ENCODE assay signal across 11 cellular contexts in the genomic region with DNA sequence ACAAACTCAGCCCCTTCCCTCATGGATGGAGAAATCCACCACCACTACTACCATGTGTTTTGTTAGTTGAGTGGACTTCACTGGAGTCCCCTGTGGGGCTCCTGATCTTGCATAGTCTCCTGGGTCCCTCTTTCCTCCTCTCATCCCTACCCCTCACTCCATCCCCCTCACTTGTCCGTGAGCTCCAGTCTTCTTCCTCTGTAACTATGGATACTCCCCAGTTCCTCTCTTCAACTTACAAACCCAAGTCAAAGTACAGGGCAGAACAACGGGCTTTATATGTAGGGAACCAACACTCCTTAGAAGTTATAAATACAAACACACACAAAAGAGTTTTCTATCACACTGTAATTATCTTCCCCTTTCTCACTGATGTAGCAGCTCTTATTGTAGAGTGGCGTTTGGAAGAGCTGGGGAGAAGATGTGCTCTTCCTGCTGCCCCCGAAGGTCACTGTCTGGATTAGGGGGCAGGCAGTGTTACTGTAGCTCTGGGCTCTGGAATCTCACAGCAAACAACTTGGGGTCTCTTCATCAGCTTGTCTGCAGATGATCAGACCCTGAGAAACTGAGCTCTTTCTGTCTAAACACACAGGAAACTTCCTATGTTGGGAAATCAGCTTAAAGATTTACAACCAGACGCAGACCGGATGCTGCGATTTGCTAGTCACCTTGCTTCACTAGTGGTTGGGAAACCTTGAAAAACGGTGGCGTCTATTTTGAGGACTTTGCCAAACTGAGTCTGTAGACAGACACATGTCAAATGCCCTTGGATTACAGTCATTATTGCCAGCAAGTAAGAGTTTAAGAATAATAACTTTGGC. TPM values are rescaled to one million over a fixed set of nuclear protein-coding genes. Genes with fewer than 3 reads are reported as not detected.
DNase-seq lines count a peak whose midpoint lies in the region; ATAC-seq and TF ChIP-seq lines count a peak whose summit lies in the region.
"Had no signal": no experiment of that assay in that cellular context is flagged by ENCODE, and none has a peak within 500 bp of the region (broad histone marks: within the 10 kb centered on the region; RNA-seq: fewer than 3 reads in every experiment).

No MANE protein-coding gene starts in this region.

- peak overlapping the region; percentile 9 for H3K27ac Mint-ChIP-seq in activated naive CD4-positive, alpha-beta T cell treated with anti-CD3 and anti-CD28 coated beads, Interleukin-2, amount 10 ng/mL, durations not matched to agents 7 days and 5 days
- peak overlapping the region in 1 of 2 donors; percentile 84 for H3K27ac Mint-ChIP-seq in effector memory CD8-positive, alpha-beta T cell

- no peaks in the 10 kb centered on the region for H3K4me1 ChIP-seq in transverse colon

- H3K27me3 ChIP-seq in transverse colon = no peaks in the 10 kb centered on the region

- H3K36me3 Mint-ChIP-seq in activated naive CD4-positive, alpha-beta T cell treated with anti-CD3 and anti-CD28 coated beads, Interleukin-2, amount 10 ng/mL, durations not matched to agents 7 days and 5 days = peaks cover 32% of the 10 kb centered on the region
- peaks cover 11% of the 10 kb centered on the region for H3K36me3 Mint-ChIP-seq in effector memory CD8-positive, alpha-beta T cell (ENCODE audit: insufficient read depth)

- in situ Hi-C loops in transverse colon (cut with MboI; ENCODE audit: low pct_ligation_motif_present in 1 of 4, low pct_unique_long_range_greater_than_20kb in 1 of 4, low sequenced_read_pairs in 3 of 4) = no loop called here

- H3K9me3 ChIP-seq in transverse colon = no peaks in the 10 kb centered on the region
- H3K9me3 ChIP-seq: esophagus muscularis mucosa had no signal

- H3K36me3 ChIP-seq in transverse colon = no peaks in the 10 kb centered on the region
- H3K36me3 ChIP-seq: esophagus muscularis mucosa had no signal

- no peaks in the 10 kb centered on the region for H3K9me3 Mint-ChIP-seq in activated naive CD4-positive, alpha-beta T cell treated with anti-CD3 and anti-CD28 coated beads, Interleukin-2, amount 10 ng/mL, durations not matched to agents 7 days and 5 days
- no peaks in the 10 kb centered on the region for H3K9me3 Mint-ChIP-seq in effector memory CD8-positive, alpha-beta T cell

- TF ChIP-seq POLR2A in transverse colon (IDR thresholded peaks at IDR 0.05) = no peak

- peak; percentile 29 for ATAC-seq in effector memory CD8-positive, alpha-beta T cell (replicated peaks)
- ATAC-seq in GM19455 (IDR thresholded peaks at IDR 0.05; ENCODE audit: unreplicated experiment) = no peak

- intact Hi-C loops in transverse colon (cut with DNase I; ENCODE audit: low total_unique reads) = no loop called here

- CTCF ChIA-PET in activated naive CD4-positive, alpha-beta T cell treated with anti-CD3 and anti-CD28 coated beads, Interleukin-2, amount 10 ng/mL, durations not matched to agents 7 days and 5 days (lab: Charles Lee) = interaction anchor here (0.5 to 1.4 kb wide), 5 partner anchors 9 to 143 kb away, joined by 3 read pairs; no protein-coding TSS in a partner anchor

- no peak overlapping the region for H3K4me3 ChIP-seq in transverse colon
- H3K4me3 ChIP-seq: esophagus muscularis mucosa, SK-N-MC had no signal

- TF ChIP-seq CTCF in transverse colon (IDR thresholded peaks at IDR 0.05) = no peak

- peak overlapping the region in 3 of 4 donors; percentile 5 to 32 (median 21) for H3K27ac ChIP-seq in transverse colon
- H3K27ac ChIP-seq: esophagus muscularis mucosa, SK-N-MC had no signal

- DNase-seq in activated naive CD4-positive, alpha-beta T cell treated with anti-CD3 and anti-CD28 coated beads, Interleukin-2, amount 10 ng/mL, durations not matched to agents 7 days and 5 days = peak; percentile 40
- no peak for DNase-seq in activated naive CD4-positive, alpha-beta T cell treated with anti-CD3 and anti-CD28 coated beads, Interleukin-2, amount 50 U/mL, for 16 hours
- peak; percentile 93 for DNase-seq in NOMO-1 treated with dmso at 0.1 percent for 144 hours (lab: John Stamatoyannopoulos, UW; ENCODE audit: unreplicated experiment)
- DNase-seq in effector memory CD8-positive, alpha-beta T cell = no peak
- no peak for DNase-seq in transverse colon
- no peak for DNase-seq in NCI-H226
- DNase-seq in islet precursor cell = no peak
- DNase-seq: NCI-H1694 treated with DMSO at 0.1 percent for 48 hours had no signal

- H3K4me3 Mint-ChIP-seq in activated naive CD4-positive, alpha-beta T cell treated with anti-CD3 and anti-CD28 coated beads, Interleukin-2, amount 10 ng/mL, durations not matched to agents 7 days and 5 days = no peak overlapping the region
- no peak overlapping the region for H3K4me3 Mint-ChIP-seq in effector memory CD8-positive, alpha-beta T cell

- WGBS in transverse colon (ENCODE audit: low coverage in 1 of 2), 2 donors = 73 to 78% methylated on average over 5 to 9 of the region's 9 CpGs

- H3K27me3 Mint-ChIP-seq in activated naive CD4-positive, alpha-beta T cell treated with anti-CD3 and anti-CD28 coated beads, Interleukin-2, amount 10 ng/mL, durations not matched to agents 7 days and 5 days = no peaks in the 10 kb centered on the region
- H3K27me3 Mint-ChIP-seq in effector memory CD8-positive, alpha-beta T cell = no peaks in the 10 kb centered on the region

- peaks cover 19% of the 10 kb centered on the region for H3K4me1 Mint-ChIP-seq in activated naive CD4-positive, alpha-beta T cell treated with anti-CD3 and anti-CD28 coated beads, Interleukin-2, amount 10 ng/mL, durations not matched to agents 7 days and 5 days
- peaks cover 28 to 30% of the 10 kb centered on the region in 2 donors for H3K4me1 Mint-ChIP-seq in effector memory CD8-positive, alpha-beta T cell (ENCODE audit: low read depth in 2 of 2)

- no peak for TF ChIP-seq EP300 in transverse colon (IDR thresholded peaks at IDR 0.05; ENCODE audit: low read depth)

RNA-seq across cellular contexts. Expression of a gene that starts 13.6 kb away (rescaled TPM):
- 1 to 10 TPM in 3 of 4 donors, not detected in 1; 1.5 to 5.9 (median 3.1) TPM for total RNA-seq in transverse colon

Comparison
In these comparisons a context has a peak if more than half of its experiments do, and no peak if none do; other contexts are left out.
1. DNase-seq: peak in activated naive CD4-positive, alpha-beta T cell treated with anti-CD3 and anti-CD28 coated beads, Interleukin-2, amount 10 ng/mL, durations not matched to agents 7 days and 5 days (single experiment) and NOMO-1 treated with dmso at 0.1 percent for 144 hours (single experiment); none in activated naive CD4-positive, alpha-beta T cell treated with anti-CD3 and anti-CD28 coated beads, Interleukin-2, amount 50 U/mL, for 16 hours (single experiment), effector memory CD8-positive, alpha-beta T cell (0 of 3), transverse colon (single experiment), NCI-H226 (single experiment) and islet precursor cell (single experiment).